In the genomic region with DNA sequence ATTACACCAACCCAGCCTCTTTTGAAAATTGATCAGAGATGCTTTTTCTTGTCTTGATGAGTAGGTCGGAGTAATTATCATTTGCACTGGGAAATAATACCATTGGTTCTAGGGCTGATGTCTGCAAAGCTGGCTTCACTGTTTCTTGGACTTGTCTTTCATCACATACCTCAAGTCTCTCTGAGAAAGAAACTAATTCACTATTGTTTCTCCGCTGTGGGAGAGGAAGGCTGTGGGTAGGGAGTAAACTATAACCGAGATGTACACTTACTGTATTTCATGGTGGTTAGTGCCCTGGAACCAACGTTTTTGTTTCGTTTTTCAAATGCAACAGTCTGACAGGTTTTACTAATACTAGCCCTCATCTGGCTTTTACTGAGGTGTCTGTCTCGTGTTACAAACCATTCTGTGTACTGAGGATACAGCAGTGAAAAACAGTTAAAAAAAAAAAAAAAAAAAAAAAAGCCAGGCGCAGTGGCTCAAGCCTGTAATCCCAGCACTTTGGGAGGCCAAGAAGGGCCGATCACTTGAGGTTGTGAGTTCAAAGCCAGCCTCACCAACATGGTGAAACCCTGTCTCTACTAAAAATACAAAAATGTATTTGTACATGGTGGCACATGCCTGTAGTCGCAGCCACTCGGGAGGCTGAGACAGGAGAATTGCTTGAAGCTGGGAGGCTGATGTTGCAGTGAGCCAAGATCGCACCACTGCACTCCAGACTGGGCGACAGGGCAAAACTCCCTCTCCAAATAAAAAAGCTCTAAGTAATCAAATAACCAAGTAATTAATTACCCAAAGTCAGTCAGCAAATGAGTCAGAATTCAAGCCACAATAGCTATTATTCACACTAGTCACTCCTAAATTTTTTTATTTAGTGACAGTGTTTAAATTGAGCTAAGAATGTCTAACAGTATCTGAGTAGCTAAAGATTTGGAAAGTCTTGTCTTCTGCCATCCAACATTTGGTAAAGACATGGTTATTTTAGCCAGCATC, we compare ENCODE assay signal across 9 cellular contexts. TPM values are rescaled to one million over a fixed set of nuclear protein-coding genes. Genes with fewer than 3 reads are reported as not detected.
DNase-seq lines count a peak whose midpoint lies in the region; ATAC-seq and TF ChIP-seq lines count a peak whose summit lies in the region.
"Had no signal": no experiment of that assay in that cellular context is flagged by ENCODE, and none has a peak within 500 bp of the region (broad histone marks: within the 10 kb centered on the region; RNA-seq: fewer than 3 reads in every experiment).

No MANE protein-coding gene starts in this region.

- H3K27ac ChIP-seq in tibial nerve (peak overlapping the region in 3 of 4 donors; percentile 4 to 72 (median 65)), vagina (no peak overlapping the region), colonic mucosa (no peak overlapping the region), suprapubic skin (no peak overlapping the region)
- H3K27ac ChIP-seq: thoracic aorta had no signal

- in situ Hi-C loops in GM13977 (cut with MboI; ENCODE audit: low pct_unique_long_range_greater_than_20kb, low sequenced_read_pairs, unreplicated experiment) = loop anchor here (10.0 kb wide), 1 partner anchor 309 kb away; no protein-coding TSS in a partner anchor

- H3K9me3 ChIP-seq in tibial nerve = no peaks in the 10 kb centered on the region
- no peaks in the 10 kb centered on the region for H3K9me3 ChIP-seq in vagina
- H3K9me3 ChIP-seq in colonic mucosa = no peaks in the 10 kb centered on the region
- H3K9me3 ChIP-seq in suprapubic skin = no peaks in the 10 kb centered on the region
- H3K9me3 ChIP-seq: thoracic aorta had no signal

- no peak overlapping the region for H3K9ac ChIP-seq in colonic mucosa (ENCODE audit: low read depth in 2 of 2, low read length in 2 of 2)

- WGBS in tibial nerve, 2 donors = 59 to 65% methylated on average over 12 of the region's 12 CpGs
- 75% methylated on average over 12 of the region's 12 CpGs for WGBS in suprapubic skin

- peak overlapping the region; percentile 85 for H3K27ac Mint-ChIP-seq in activated T-helper 2 cell treated with anti-CD3 and anti-CD28 coated beads, Interferon-gamma antibody, Interleukin-2, Interleukin-4, amounts not matched to agents 10 μg/mL and 5 μg/mL and 100 μg/mL, durations not matched to agents 14 hours and 24 hours and 36 hours

- H3K4me3 ChIP-seq in tibial nerve (peak overlapping the region in 1 of 4 donors; percentile 11), vagina (peak overlapping the region in 1 of 2 donors; percentile 31), colonic mucosa (no peak overlapping the region), suprapubic skin (no peak overlapping the region)

- H3K9me3 Mint-ChIP-seq in activated T-helper 2 cell treated with anti-CD3 and anti-CD28 coated beads, Interferon-gamma antibody, Interleukin-2, Interleukin-4, amounts not matched to agents 10 μg/mL and 5 μg/mL and 100 μg/mL, durations not matched to agents 14 hours and 24 hours and 36 hours = no peaks in the 10 kb centered on the region

- H3K4me3 Mint-ChIP-seq in activated T-helper 2 cell treated with anti-CD3 and anti-CD28 coated beads, Interferon-gamma antibody, Interleukin-2, Interleukin-4, amounts not matched to agents 10 μg/mL and 5 μg/mL and 100 μg/mL, durations not matched to agents 14 hours and 24 hours and 36 hours (ENCODE audit: low read depth) = peak overlapping the region; percentile 38

- peaks cover 0 to 33% (median 0%) of the 10 kb centered on the region in 3 donors for H3K36me3 ChIP-seq in tibial nerve
- H3K36me3 ChIP-seq in vagina = peaks cover 0 to 11% of the 10 kb centered on the region in 2 donors
- H3K36me3 ChIP-seq in colonic mucosa = no peaks in the 10 kb centered on the region
- H3K36me3 ChIP-seq in suprapubic skin = peaks cover 27% of the 10 kb centered on the region

- H3K4me1 Mint-ChIP-seq in activated T-helper 2 cell treated with anti-CD3 and anti-CD28 coated beads, Interferon-gamma antibody, Interleukin-2, Interleukin-4, amounts not matched to agents 10 μg/mL and 5 μg/mL and 100 μg/mL, durations not matched to agents 14 hours and 24 hours and 36 hours (ENCODE audit: low read depth) = peaks cover 28% of the 10 kb centered on the region

- H3K27me3 Mint-ChIP-seq in activated T-helper 2 cell treated with anti-CD3 and anti-CD28 coated beads, Interferon-gamma antibody, Interleukin-2, Interleukin-4, amounts not matched to agents 10 μg/mL and 5 μg/mL and 100 μg/mL, durations not matched to agents 14 hours and 24 hours and 36 hours (ENCODE audit: low read depth) = no peaks in the 10 kb centered on the region

- H3K4me1 ChIP-seq in tibial nerve = peaks cover 0 to 16% (median 4%) of the 10 kb centered on the region in 4 donors
- H3K4me1 ChIP-seq in vagina = peaks cover 24% of the 10 kb centered on the region
- no peaks in the 10 kb centered on the region for H3K4me1 ChIP-seq in colonic mucosa
- H3K4me1 ChIP-seq in suprapubic skin = peaks cover 34% of the 10 kb centered on the region

- DNase-seq in GM13977 (ENCODE audit: low spot score) (peak; percentile 82), tibial nerve (ENCODE audit: low spot score in 2 of 2) (no peak), vagina (ENCODE audit: extremely low spot score in 2 of 2) (no peak), colonic mucosa (no peak), suprapubic skin (ENCODE audit: low spot score in 2 of 2) (no peak)
- no peak for DNase-seq in activated T-helper 2 cell treated with anti-CD3 and anti-CD28 coated beads, Interferon-gamma antibody, Interleukin-2, Interleukin-4, amounts not matched to agents 10 μg/mL and 5 μg/mL and 100 μg/mL, durations not matched to agents 14 hours and 24 hours and 36 hours (ENCODE audit: low spot score)

- no peak for TF ChIP-seq POLR2A in tibial nerve (IDR thresholded peaks at IDR 0.05)
- TF ChIP-seq POLR2A in vagina (IDR thresholded peaks at IDR 0.05) = no peak
- TF ChIP-seq POLR2A in suprapubic skin (IDR thresholded peaks at IDR 0.05) = no peak

- H3K36me3 Mint-ChIP-seq in activated T-helper 2 cell treated with anti-CD3 and anti-CD28 coated beads, Interferon-gamma antibody, Interleukin-2, Interleukin-4, amounts not matched to agents 10 μg/mL and 5 μg/mL and 100 μg/mL, durations not matched to agents 14 hours and 24 hours and 36 hours (ENCODE audit: low read depth) = peaks cover 42% of the 10 kb centered on the region

- H3K27me3 ChIP-seq in tibial nerve (no peaks in the 10 kb centered on the region), vagina (no peaks in the 10 kb centered on the region), colonic mucosa (no peaks in the 10 kb centered on the region), suprapubic skin (no peaks in the 10 kb centered on the region)

- intact Hi-C loops in activated T-helper 2 cell treated with anti-CD3 and anti-CD28 coated beads, Interferon-gamma antibody, Interleukin-2, Interleukin-4, amounts not matched to agents 10 μg/mL and 5 μg/mL and 100 μg/mL, durations not matched to agents 14 hours and 24 hours and 36 hours (cut with micrococcal nuclease) = loop anchor here (1.0 to 10.0 kb wide), 5 partner anchors 21 to 617 kb away; a partner anchor contains a TSS
- intact Hi-C loops in vagina (cut with DNase I) = no loop called here
- intact Hi-C loops in colonic mucosa (cut with DNase I) = loop anchor here (10.0 kb wide), 1 partner anchor 309 kb away; no protein-coding TSS in a partner anchor

- TF ChIP-seq CTCF in GM13977 (IDR thresholded peaks at IDR 0.05; ENCODE audit: extremely low read depth, insufficient read depth, missing control alignments) (no peak), tibial nerve (IDR thresholded peaks at IDR 0.05) (no peak), vagina (IDR thresholded peaks at IDR 0.05) (no peak), colonic mucosa (IDR thresholded peaks at IDR 0.05) (no peak), suprapubic skin (IDR thresholded peaks at IDR 0.05) (no peak)

- ATAC-seq in GM21515 (IDR thresholded peaks at IDR 0.05; ENCODE audit: unreplicated experiment) (peak; percentile 81), HG03558 (IDR thresholded peaks at IDR 0.05; ENCODE audit: extremely low read depth, unreplicated experiment) (peak; percentile 75)

- TF ChIP-seq EP300 in tibial nerve (IDR thresholded peaks at IDR 0.05) (no peak), suprapubic skin (IDR thresholded peaks at IDR 0.05) (no peak)

RNA-seq across cellular contexts. Expression of a gene that starts 23.3 kb away (rescaled TPM):
- 105 and 118 TPM in 2 replicates for total RNA-seq in activated T-helper 2 cell treated with anti-CD3 and anti-CD28 coated beads, Interferon-gamma antibody, Interleukin-2, Interleukin-4, amounts not matched to agents 10 μg/mL and 5 μg/mL and 100 μg/mL, durations not matched to agents 14 hours and 24 hours and 36 hours
- total RNA-seq in tibial nerve (100 to 1,000 TPM in 1 of 4 donors, 10 to 100 TPM in 3; 57.6 to 105 (median 83.1) TPM), vagina (71.9 TPM), colonic mucosa (100 to 1,000 TPM in 1 of 2 donors, 10 to 100 TPM in 1; 76.2 to 127 TPM), suprapubic skin (100 to 1,000 TPM; 101 to 116 (median 111) TPM)

RNA-seq across cellular contexts. Expression of a gene that starts 55.7 kb away (rescaled TPM):
- total RNA-seq in activated T-helper 2 cell treated with anti-CD3 and anti-CD28 coated beads, Interferon-gamma antibody, Interleukin-2, Interleukin-4, amounts not matched to agents 10 μg/mL and 5 μg/mL and 100 μg/mL, durations not matched to agents 14 hours and 24 hours and 36 hours = 122 and 125 TPM in 2 replicates
- total RNA-seq in tibial nerve (10 to 100 TPM; 47.4 to 92.5 (median 51.2) TPM), vagina (44.7 TPM), colonic mucosa (10 to 100 TPM; 59.8 to 61.2 TPM), suprapubic skin (10 to 100 TPM; 35.2 to 75.9 (median 51.2) TPM)

Comparison
In these comparisons a context has a peak if more than half of its experiments do, and no peak if none do; other contexts are left out.
1. H3K27ac ChIP-seq: peak in tibial nerve (3 of 4); none in vagina (single experiment), colonic mucosa (single experiment) and suprapubic skin (single experiment).